9 cellular contexts compared by ENCODE assay signal in the genomic region with DNA sequence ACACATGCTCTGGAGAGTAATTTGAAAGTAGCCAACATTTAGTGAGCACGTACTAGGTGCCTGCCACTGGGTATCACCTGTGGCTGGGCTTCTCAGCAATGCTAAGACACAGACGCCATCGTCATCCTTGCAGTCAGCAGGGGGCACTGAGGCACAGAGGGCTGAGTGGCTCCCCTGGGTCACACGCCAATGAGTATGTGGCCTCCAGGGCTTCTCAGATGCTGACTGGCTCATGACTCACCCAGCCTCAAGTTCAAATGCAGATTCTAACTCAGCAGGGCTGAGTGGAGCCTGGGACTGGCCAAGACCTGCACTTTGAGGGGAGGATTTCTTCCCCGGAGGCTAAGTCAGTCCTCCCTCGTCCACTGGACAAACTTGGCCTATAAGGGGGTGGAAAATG.
DNase-seq lines count a peak whose midpoint lies in the region; ATAC-seq and TF ChIP-seq lines count a peak whose summit lies in the region.
"Had no signal": no experiment of that assay in that cellular context is flagged by ENCODE, and none has a peak within 500 bp of the region (broad histone marks: within the 10 kb centered on the region; RNA-seq: fewer than 3 reads in every experiment).

No MANE protein-coding gene starts in this region.

- in situ Hi-C loops in IMR-90 (cut with MboI; ENCODE audit: low sequenced_read_pairs) = no loop called here

- H4K91ac ChIP-seq in IMR-90 (ENCODE audit: insufficient read depth, low read depth, low read length) = peak overlapping the region; percentile 6; the same call in 1 of the 2 replicates

- no peak overlapping the region for H3K23ac ChIP-seq in IMR-90 (ENCODE audit: low read depth, low read length)

- no peak overlapping the region for H3K56ac ChIP-seq in IMR-90 (ENCODE audit: extremely low read depth, insufficient read depth, low read length)

- H2BK120ac ChIP-seq in IMR-90 (ENCODE audit: low read depth, low read length) = peak overlapping the region; percentile 86

- H2BK20ac ChIP-seq in IMR-90 (ENCODE audit: low read depth, low read length) = peak overlapping the region; percentile 38; the same call in 1 of the 2 replicates

- TF ChIP-seq CTCF in AG09319 (IDR thresholded peaks at IDR 0.05; ENCODE audit: low read depth, low read length) (peak; percentile 66), IMR-90 (conservative IDR thresholded peaks at IDR 0.05; ENCODE audit: low read depth, low read length) (no peak), left lung (IDR thresholded peaks at IDR 0.05) (no peak)

- H4K8ac ChIP-seq in IMR-90 (ENCODE audit: low read depth in 2 of 2, low read length in 2 of 2) = peak overlapping the region in 1 of 2 experiments; percentile 59; a peak in 3 of 4 replicates

- peaks cover 9% of the 10 kb centered on the region for H3K9me1 ChIP-seq in IMR-90 (ENCODE audit: insufficient read depth, low read length)

- ATAC-seq in IMR-90 (ENCODE audit: low read depth) (peak; percentile 97), left lung (peak; percentile 49), GM21390 (IDR thresholded peaks at IDR 0.05; ENCODE audit: unreplicated experiment) (no peak), HG03025 (IDR thresholded peaks at IDR 0.05; ENCODE audit: low FRiP score, unreplicated experiment) (no peak), GM21528 (IDR thresholded peaks at IDR 0.05; ENCODE audit: low FRiP score, unreplicated experiment) (no peak)
- ATAC-seq: naive thymus-derived CD4-positive, alpha-beta T cell had no signal

- H3K9me3 Mint-ChIP-seq in activated naive CD4-positive, alpha-beta T cell treated with anti-CD3 and anti-CD28 coated beads, Interleukin-2, amount 10 ng/mL, durations not matched to agents 7 days and 5 days = no peaks in the 10 kb centered on the region

- 0 out of 2 replicates have a peak overlapping the region, but pooled peaks have one; percentile 37 for H3K14ac ChIP-seq in IMR-90 (replicated peaks; ENCODE audit: low read depth, low read length)

- dilution Hi-C loops in IMR-90 (cut with HindIII; ENCODE audit: low sequenced_read_pairs, unreplicated experiment) = no loop called here

- no TSS peak for BruUV-seq in IMR-90 (replicated peaks; lab: Mats Ljungman, UMichigan)

- peak overlapping the region; percentile 32; the same call in 1 of the 2 replicates for H3K4ac ChIP-seq in IMR-90 (ENCODE audit: low read depth, low read length)

- H3K4me3 ChIP-seq in IMR-90 (ENCODE audit: insufficient read depth, low read depth, low read length) (no peak overlapping the region), left lung (no peak overlapping the region)

- no peaks in the 10 kb centered on the region for H3K9me3 ChIP-seq in IMR-90 (ENCODE audit: control insufficient read depth, insufficient read depth, low read length)
- H3K9me3 ChIP-seq in left lung = no peaks in the 10 kb centered on the region

- no peak for TF ChIP-seq RAD21 in IMR-90 (IDR thresholded peaks at IDR 0.05; ENCODE audit: low read length)

- DNase-seq in AG09319 (ENCODE audit: extremely low read depth, low read depth) (peak; percentile 79), IMR-90 (peak; percentile 96), left lung (no peak), GDM1 (lab: John Stamatoyannopoulos, UW) (no peak)
- peak; percentile 32 for DNase-seq in activated naive CD4-positive, alpha-beta T cell treated with anti-CD3 and anti-CD28 coated beads, Interleukin-2, amount 10 ng/mL, durations not matched to agents 7 days and 5 days
- DNase-seq: naive thymus-derived CD4-positive, alpha-beta T cell had no signal

- intact Hi-C loops in IMR-90 (cut with micrococcal nuclease) = no loop called here
- intact Hi-C loops in left lung (cut with DNase I) = no loop called here

- no peak overlapping the region for H2BK15ac ChIP-seq in IMR-90 (ENCODE audit: low read depth, low read length)

- H3K36me3 Mint-ChIP-seq in activated naive CD4-positive, alpha-beta T cell treated with anti-CD3 and anti-CD28 coated beads, Interleukin-2, amount 10 ng/mL, durations not matched to agents 7 days and 5 days = no peaks in the 10 kb centered on the region
- H3K36me3 Mint-ChIP-seq: naive thymus-derived CD4-positive, alpha-beta T cell had no signal

- H3K27me3 Mint-ChIP-seq in activated naive CD4-positive, alpha-beta T cell treated with anti-CD3 and anti-CD28 coated beads, Interleukin-2, amount 10 ng/mL, durations not matched to agents 7 days and 5 days = peaks cover 52% of the 10 kb centered on the region

- no peaks in the 10 kb centered on the region for H4K20me1 ChIP-seq in IMR-90 (ENCODE audit: insufficient read depth, low read length)

- H3K4me1 ChIP-seq in IMR-90 (ENCODE audit: control insufficient read depth, insufficient read depth, low read length) (peaks cover 11% of the 10 kb centered on the region), left lung (no peaks in the 10 kb centered on the region)

- POLR2A ChIA-PET in IMR-90 (lab: Charles Lee; ENCODE audit: unreplicated experiment) = no interaction called here

- no peak overlapping the region for H3K27ac Mint-ChIP-seq in activated naive CD4-positive, alpha-beta T cell treated with anti-CD3 and anti-CD28 coated beads, Interleukin-2, amount 10 ng/mL, durations not matched to agents 7 days and 5 days
- H3K27ac Mint-ChIP-seq: naive thymus-derived CD4-positive, alpha-beta T cell had no signal

- H3K79me1 ChIP-seq in IMR-90 (ENCODE audit: low read depth in 1 of 2, low read length in 2 of 2) = no peaks in the 10 kb centered on the region

- no peak overlapping the region for H2AK9ac ChIP-seq in IMR-90 (replicated peaks; ENCODE audit: low read depth, low read length, poor library complexity)

- H3K27me3 ChIP-seq in IMR-90 (ENCODE audit: control insufficient read depth, insufficient read depth, low read length) (no peaks in the 10 kb centered on the region), left lung (peaks cover 15 to 61% of the 10 kb centered on the region in 2 donors)

- H3K4me1 Mint-ChIP-seq in activated naive CD4-positive, alpha-beta T cell treated with anti-CD3 and anti-CD28 coated beads, Interleukin-2, amount 10 ng/mL, durations not matched to agents 7 days and 5 days = no peaks in the 10 kb centered on the region

- peak overlapping the region; percentile 34; the same call in 1 of the 2 replicates for H3K18ac ChIP-seq in IMR-90 (ENCODE audit: low read depth, low read length)

- CTCF ChIA-PET in IMR-90 (lab: Yijun Ruan, JAX) = no interaction called here
- CTCF ChIA-PET in activated naive CD4-positive, alpha-beta T cell treated with anti-CD3 and anti-CD28 coated beads, Interleukin-2, amount 10 ng/mL, durations not matched to agents 7 days and 5 days (lab: Charles Lee) = no interaction called here

- no peak overlapping the region for H4K5ac ChIP-seq in IMR-90 (ENCODE audit: low read depth, low read length)

- H2AK5ac ChIP-seq in IMR-90 (ENCODE audit: low read depth, low read length) = no peak overlapping the region

- H3K27ac ChIP-seq in IMR-90 (ENCODE audit: insufficient read depth, low read length) (peak overlapping the region; percentile 43; the same call in 1 of the 2 replicates), left lung (no peak overlapping the region)

- WGBS in IMR-90 (ENCODE audit: extremely low coverage in 2 of 2, insufficient read length in 1 of 2), 2 experiments = 46% methylated on average over 3 of the region's 6 CpGs; no CpG with 5 or more reads in 1 of the 2 experiments

- no peak overlapping the region for H3K4me2 ChIP-seq in IMR-90 (ENCODE audit: low read depth, low read length)

- peak overlapping the region; percentile 60 for H2AFZ ChIP-seq in IMR-90 (replicated peaks; ENCODE audit: low read length, poor library complexity)

- H3K4me3 Mint-ChIP-seq in activated naive CD4-positive, alpha-beta T cell treated with anti-CD3 and anti-CD28 coated beads, Interleukin-2, amount 10 ng/mL, durations not matched to agents 7 days and 5 days = no peak overlapping the region
- H3K4me3 Mint-ChIP-seq: naive thymus-derived CD4-positive, alpha-beta T cell had no signal

- H3K36me3 ChIP-seq in IMR-90 (ENCODE audit: control insufficient read depth, insufficient read depth, low read length) (no peaks in the 10 kb centered on the region), left lung (no peaks in the 10 kb centered on the region)

- H3K9ac ChIP-seq in IMR-90 (ENCODE audit: low read depth, low read length) = peak overlapping the region; percentile 9; the same call in 1 of the 2 replicates

- TF ChIP-seq POLR2A in IMR-90 (IDR thresholded peaks at IDR 0.05; ENCODE audit: low read depth, low read length) = peak; percentile 44; the same call in 1 of the 2 replicates

- peak overlapping the region; percentile 85 for H2BK5ac ChIP-seq in IMR-90 (ENCODE audit: low read depth, low read length, poor library complexity, severe bottlenecking)

TF ChIP-seq in IMR-90, 13 proteins besides CTCF, POLR2A, EP300 and RAD21 (continues in another document):
- peak; percentile 58 for TF ChIP-seq RCOR1 (IDR thresholded peaks at IDR 0.05; ENCODE audit: insufficient replicate concordance, low read length)
- TF ChIP-seq FOS (IDR thresholded peaks at IDR 0.05; ENCODE audit: low read depth, low read length) = peak; percentile 88
- no peak for TF ChIP-seq CEBPB (IDR thresholded peaks at IDR 0.05; ENCODE audit: low read depth, low read length)
- no peak for TF ChIP-seq MAZ (IDR thresholded peaks at IDR 0.05; ENCODE audit: borderline replicate concordance, low read depth, low read length)
- TF ChIP-seq, protein P1, sequence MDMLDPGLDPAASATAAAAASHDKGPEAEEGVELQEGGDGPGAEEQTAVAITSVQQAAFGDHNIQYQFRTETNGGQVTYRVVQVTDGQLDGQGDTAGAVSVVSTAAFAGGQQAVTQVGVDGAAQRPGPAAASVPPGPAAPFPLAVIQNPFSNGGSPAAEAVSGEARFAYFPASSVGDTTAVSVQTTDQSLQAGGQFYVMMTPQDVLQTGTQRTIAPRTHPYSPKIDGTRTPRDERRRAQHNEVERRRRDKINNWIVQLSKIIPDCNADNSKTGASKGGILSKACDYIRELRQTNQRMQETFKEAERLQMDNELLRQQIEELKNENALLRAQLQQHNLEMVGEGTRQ (IDR thresholded peaks at IDR 0.05; ENCODE audit: low read depth, low read length) = peak; percentile 74
- TF ChIP-seq NFE2L2 (IDR thresholded peaks at IDR 0.05; ENCODE audit: low read depth, low read length) = no peak; the same call in 1 of the 2 replicates
- no peak for TF ChIP-seq BHLHE40 (IDR thresholded peaks at IDR 0.05; ENCODE audit: low read depth, low read length)
- TF ChIP-seq ELK1 (IDR thresholded peaks at IDR 0.05; ENCODE audit: borderline replicate concordance, low read depth, low read length) = no peak
- TF ChIP-seq RFX5 (IDR thresholded peaks at IDR 0.05; ENCODE audit: low read depth, low read length) = no peak
- no peak for TF ChIP-seq CHD1 (IDR thresholded peaks at IDR 0.05; ENCODE audit: low read depth, low read length)

Comparison
In these comparisons a context has a peak if more than half of its experiments do, and no peak if none do; other contexts are left out.
1. DNase-seq: peak in AG09319 (single experiment), IMR-90 (single experiment) and activated naive CD4-positive, alpha-beta T cell treated with anti-CD3 and anti-CD28 coated beads, Interleukin-2, amount 10 ng/mL, durations not matched to agents 7 days and 5 days (single experiment); none in left lung (0 of 2) and GDM1 (single experiment).
2. ATAC-seq: peak in IMR-90 (single experiment) and left lung (single experiment); none in GM21390 (single experiment), HG03025 (single experiment) and GM21528 (single experiment).